ENCODE assay signal across 23 cellular contexts in the genomic region with DNA sequence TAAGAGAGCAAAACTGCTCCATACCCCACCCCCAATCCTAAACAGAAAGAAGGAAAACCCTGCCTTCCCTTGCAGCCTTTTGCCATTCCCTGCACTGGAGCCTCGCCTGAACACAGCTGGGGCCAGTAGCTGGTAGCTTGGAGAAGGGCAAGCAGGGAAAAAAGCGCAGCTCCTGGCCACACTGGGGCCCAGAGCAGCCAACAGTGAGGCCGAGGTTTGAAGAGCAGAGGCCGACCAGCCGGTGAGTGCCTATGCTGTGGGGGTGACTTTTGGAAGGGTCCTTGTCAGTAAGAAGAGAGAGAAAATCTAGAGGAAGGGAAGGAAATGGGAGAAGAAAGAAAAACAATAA. TPM values are rescaled to one million over a fixed set of nuclear protein-coding genes. Genes with fewer than 3 reads are reported as not detected.
"Had no signal": no experiment of that assay in that cellular context is flagged by ENCODE, and none has a peak within 500 bp of the region (broad histone marks: within the 10 kb centered on the region; RNA-seq: fewer than 3 reads in every experiment).

No MANE protein-coding gene starts in this region.

- H3K27ac ChIP-seq: dorsolateral prefrontal cortex, epithelial cell of prostate, hepatocyte, prostate gland, right atrium auricular region, suprapubic skin, upper lobe of left lung had no signal

- H3K9me3 Mint-ChIP-seq: activated CD4-positive, alpha-beta T cell treated with anti-CD3 and anti-CD28 coated beads, Interleukin-2, amount 10 ng/mL, durations not matched to agents 24 days and 14 days; activated T-helper 1 cell treated with anti-CD3 and anti-CD28 coated beads, Interleukin-12 subunit alpha, Interleukin-12 subunit beta, Interleukin-2, Interleukin-4 antibody, amounts not matched to agents 30 ng/mL and 10 ng/mL and 1 ng/mL, durations not matched to agents 14 hours and 24 hours and 36 hours; stimulated activated naive CD8-positive, alpha-beta T cell treated with anti-CD3 and anti-CD28 coated beads, Interleukin-15, amount 100 ng/mL, for 72 hours had no signal

- H3K4me3 ChIP-seq: dorsolateral prefrontal cortex, hepatocyte, prostate gland, right atrium auricular region, suprapubic skin, upper lobe of left lung had no signal

- H3K27ac Mint-ChIP-seq: activated CD4-positive, alpha-beta T cell treated with anti-CD3 and anti-CD28 coated beads, Interleukin-2, amount 10 ng/mL, durations not matched to agents 24 days and 14 days; activated naive CD8-positive, alpha-beta T cell; activated T-helper 1 cell treated with anti-CD3 and anti-CD28 coated beads, Interleukin-12 subunit alpha, Interleukin-12 subunit beta, Interleukin-2, Interleukin-4 antibody, amounts not matched to agents 30 ng/mL and 10 ng/mL and 1 ng/mL, durations not matched to agents 14 hours and 24 hours and 36 hours; stimulated activated naive CD8-positive, alpha-beta T cell treated with anti-CD3 and anti-CD28 coated beads, Interleukin-15, amount 100 ng/mL, for 72 hours had no signal

- H3K36me3 ChIP-seq: prostate gland, right atrium auricular region, suprapubic skin, upper lobe of left lung had no signal

- H2AFZ ChIP-seq: hepatocyte had no signal

- DNase-seq: activated CD4-positive, alpha-beta T cell treated with anti-CD3 and anti-CD28 coated beads, Interleukin-2, amount 10 ng/mL, durations not matched to agents 24 days and 14 days; activated CD8-positive, alpha-beta memory T cell treated with anti-CD3 and anti-CD28 coated beads for 24 hours; amniotic stem cell; caudate nucleus; dorsolateral prefrontal cortex; foreskin fibroblast; left ventricle myocardium superior; mesenchymal stem cell; stimulated activated naive CD8-positive, alpha-beta T cell treated with anti-CD3 and anti-CD28 coated beads, Interleukin-15, amount 100 ng/mL, for 72 hours; T-helper 1 cell; T1000; upper lobe of left lung had no signal

- H3K9me3 ChIP-seq: prostate gland, right atrium auricular region, suprapubic skin, upper lobe of left lung had no signal

- H3K4me3 Mint-ChIP-seq: activated CD4-positive, alpha-beta T cell treated with anti-CD3 and anti-CD28 coated beads, Interleukin-2, amount 10 ng/mL, durations not matched to agents 24 days and 14 days; activated naive CD8-positive, alpha-beta T cell; activated T-helper 1 cell treated with anti-CD3 and anti-CD28 coated beads, Interleukin-12 subunit alpha, Interleukin-12 subunit beta, Interleukin-2, Interleukin-4 antibody, amounts not matched to agents 30 ng/mL and 10 ng/mL and 1 ng/mL, durations not matched to agents 14 hours and 24 hours and 36 hours; stimulated activated naive CD8-positive, alpha-beta T cell treated with anti-CD3 and anti-CD28 coated beads, Interleukin-15, amount 100 ng/mL, for 72 hours had no signal

- ATAC-seq: left ventricle myocardium superior; stimulated activated naive CD8-positive, alpha-beta T cell treated with anti-CD3 and anti-CD28 coated beads, Interleukin-15, amount 100 ng/mL, for 72 hours had no signal

- H3K4me2 ChIP-seq: hepatocyte had no signal

- H3K79me2 ChIP-seq: hepatocyte had no signal

RNA-seq across cellular contexts. Expression of a gene that starts 3.2 kb away (rescaled TPM):
- total RNA-seq: dorsolateral prefrontal cortex, left ventricle myocardium superior, osteoblast, right atrium auricular region, skeletal muscle tissue had no signal
- polyA plus RNA-seq: neural cell had no signal

RNA-seq across cellular contexts. Expression of a gene that starts 14.3 kb away (rescaled TPM):
- total RNA-seq: activated CD4-positive, alpha-beta T cell treated with anti-CD3 and anti-CD28 coated beads, Interleukin-2, amount 10 ng/mL, durations not matched to agents 24 days and 14 days; activated T-helper 1 cell treated with anti-CD3 and anti-CD28 coated beads, Interleukin-12 subunit alpha, Interleukin-12 subunit beta, Interleukin-2, Interleukin-4 antibody, amounts not matched to agents 30 ng/mL and 10 ng/mL and 1 ng/mL, durations not matched to agents 14 hours and 24 hours and 36 hours; dorsolateral prefrontal cortex; left ventricle myocardium superior; osteoblast; right atrium auricular region; skeletal muscle tissue; suprapubic skin had no signal
- polyA plus RNA-seq: keratinocyte, neural cell had no signal

RNA-seq across cellular contexts. Expression of a gene that starts 18.6 kb away (rescaled TPM):
- polyA plus RNA-seq: neural cell had no signal

RNA-seq across cellular contexts. Expression of a gene that starts 24.6 kb away (rescaled TPM):
- total RNA-seq: skeletal muscle tissue had no signal
- polyA plus RNA-seq: neural cell had no signal

RNA-seq across cellular contexts. Expression of a gene that starts 35.8 kb away (rescaled TPM):
- total RNA-seq: activated CD4-positive, alpha-beta T cell treated with anti-CD3 and anti-CD28 coated beads, Interleukin-2, amount 10 ng/mL, durations not matched to agents 24 days and 14 days; activated T-helper 1 cell treated with anti-CD3 and anti-CD28 coated beads, Interleukin-12 subunit alpha, Interleukin-12 subunit beta, Interleukin-2, Interleukin-4 antibody, amounts not matched to agents 30 ng/mL and 10 ng/mL and 1 ng/mL, durations not matched to agents 14 hours and 24 hours and 36 hours; left ventricle myocardium superior; osteoblast; right atrium auricular region; skeletal muscle tissue had no signal
- polyA plus RNA-seq: keratinocyte, neural cell had no signal
